8 cellular contexts compared by ENCODE assay signal in the genomic region with DNA sequence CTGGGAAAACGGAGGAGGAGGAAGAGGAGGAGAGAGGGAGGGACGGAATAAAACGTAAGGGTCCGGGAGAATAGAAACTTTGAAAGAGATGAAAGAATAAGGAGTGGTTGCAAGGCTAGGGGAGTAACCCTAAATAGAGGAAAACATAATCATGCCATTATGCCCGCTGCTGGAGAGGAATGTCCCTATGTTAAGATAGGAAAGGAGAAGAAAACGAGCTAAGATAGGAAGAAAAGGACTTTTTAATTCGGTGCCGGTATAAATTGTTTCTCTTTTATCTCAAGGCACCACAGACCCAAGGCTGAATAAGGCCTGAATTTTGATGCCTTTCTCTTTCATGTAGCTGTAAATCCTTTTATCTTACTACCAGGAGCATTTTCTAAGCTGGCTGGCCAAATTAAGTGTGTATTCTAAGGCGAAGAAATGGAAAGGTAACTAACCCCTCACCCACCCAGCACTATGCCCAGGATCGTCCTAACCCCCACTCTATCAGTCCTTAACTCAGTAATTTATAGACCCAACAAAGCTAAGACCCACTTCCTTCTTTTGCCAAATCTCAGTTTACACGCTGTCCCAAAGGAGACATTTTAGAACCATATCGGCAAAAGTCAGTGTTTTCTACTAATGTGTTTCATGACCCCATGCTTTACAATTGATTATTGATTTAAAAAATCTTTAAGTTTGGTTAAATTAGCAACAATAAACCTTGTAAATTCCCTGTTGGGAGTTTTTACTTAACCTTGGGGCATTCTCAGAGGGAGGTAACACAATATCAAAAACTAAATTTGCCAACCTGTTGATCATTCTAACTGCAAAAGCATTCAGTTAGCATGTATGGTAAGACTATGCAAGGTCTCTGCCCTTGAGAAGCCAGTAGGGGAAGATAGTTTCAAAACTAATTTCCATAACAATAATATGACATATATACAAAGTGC. TPM values are rescaled to one million over a fixed set of nuclear protein-coding genes. Genes with fewer than 3 reads are reported as not detected.
DNase-seq lines count a peak whose midpoint lies in the region; ATAC-seq, FAIRE-seq and TF ChIP-seq lines count a peak whose summit lies in the region.

No MANE protein-coding gene starts in this region.

- peak overlapping the region; percentile 71 for H3K4me2 ChIP-seq in SU-DHL-6 (ENCODE audit: low read depth, low read length, poor library complexity, severe bottlenecking)

- peak overlapping the region; percentile 76 for H2AFZ ChIP-seq in SU-DHL-6 (ENCODE audit: low read depth, low read length, severe bottlenecking)

- TF ChIP-seq POLR2A in H54 (IDR thresholded peaks at IDR 0.05; ENCODE audit: low read depth, low read length), result peak; percentile 9; the same call in 1 of the 2 replicates
- no peak for TF ChIP-seq POLR2A in gastroesophageal sphincter (IDR thresholded peaks at IDR 0.05)

- 1 to 47% methylated on average over 10 to 12 of the region's 12 CpGs for WGBS in gastroesophageal sphincter (ENCODE audit: low coverage in 1 of 2), 2 donors

- no peak for ATAC-seq in gastroesophageal sphincter
- ATAC-seq in HG03108 (IDR thresholded peaks at IDR 0.05; ENCODE audit: unreplicated experiment), result no peak

- H3F3A ChIP-seq in SU-DHL-6 (ENCODE audit: insufficient read depth), result peaks cover 11% of the 10 kb centered on the region

- H3K9ac ChIP-seq in SU-DHL-6 (ENCODE audit: low read length) (peak overlapping the region; percentile 89), skeletal muscle tissue (ENCODE audit: low read depth in 1 of 3, low read length in 3 of 3) (peak overlapping the region; percentile 74 to 83 (median 78))

- H3K4me1 ChIP-seq in gastroesophageal sphincter (peaks cover 0 to 34% (median 0%) of the 10 kb centered on the region in 3 donors), skeletal muscle tissue (ENCODE audit: control insufficient read depth in 3 of 3, insufficient read depth in 3 of 3, low read length in 3 of 3) (peaks cover 6 to 17% (median 9%) of the 10 kb centered on the region in 3 donors)

- TF ChIP-seq EP300 in gastroesophageal sphincter (IDR thresholded peaks at IDR 0.05), result no peak

- H3K27me3 ChIP-seq in SU-DHL-6 (ENCODE audit: low read length) (no peaks in the 10 kb centered on the region), gastroesophageal sphincter (no peaks in the 10 kb centered on the region), skeletal muscle tissue (ENCODE audit: control insufficient read depth in 3 of 3, insufficient read depth in 3 of 3, low read length in 3 of 3) (no peaks in the 10 kb centered on the region)

- DNase-seq in H54 (ENCODE audit: insufficient read length, low spot score), result no peak
- DNase-seq in NCI-H2196 treated with DMSO at 0.1 percent for 48 hours (lab: John Stamatoyannopoulos, UW; ENCODE audit: unreplicated experiment), result no peak
- DNase-seq in DMS 273 treated with DMSO at 0.1 percent for 48 hours (lab: John Stamatoyannopoulos, UW), result no peak
- no peak for DNase-seq in kidney tubule cell (ENCODE audit: low spot score)

- H4K20me1 ChIP-seq in SU-DHL-6 (ENCODE audit: low read depth, low read length), result no peaks in the 10 kb centered on the region

- TF ChIP-seq CTCF in SU-DHL-6 (IDR thresholded peaks at IDR 0.05; ENCODE audit: insufficient read depth, low read length, poor library complexity, severe bottlenecking) (no peak), gastroesophageal sphincter (IDR thresholded peaks at IDR 0.05) (no peak)

- H3K27ac ChIP-seq in SU-DHL-6 (ENCODE audit: low read depth, low read length), result peak overlapping the region; percentile 63
- peak overlapping the region; percentile 90 to 97 (median 96) for H3K27ac ChIP-seq in gastroesophageal sphincter
- peak overlapping the region; percentile 97 for H3K27ac ChIP-seq in skeletal muscle tissue (ENCODE audit: low read depth, low read length)

- no peaks in the 10 kb centered on the region for H3K9me3 ChIP-seq in SU-DHL-6 (ENCODE audit: insufficient read depth, low read length)
- H3K9me3 ChIP-seq in gastroesophageal sphincter, result no peaks in the 10 kb centered on the region
- H3K9me3 ChIP-seq in skeletal muscle tissue (ENCODE audit: control insufficient read depth in 3 of 3, low read length in 3 of 3), result no peaks in the 10 kb centered on the region

- H3K36me3 ChIP-seq in SU-DHL-6 (ENCODE audit: low read length), result no peaks in the 10 kb centered on the region
- no peaks in the 10 kb centered on the region for H3K36me3 ChIP-seq in gastroesophageal sphincter
- no peaks in the 10 kb centered on the region for H3K36me3 ChIP-seq in skeletal muscle tissue (ENCODE audit: control insufficient read depth in 3 of 3, insufficient read depth in 3 of 3, low read length in 3 of 3)

- peak; percentile 69 for FAIRE-seq in H54 (lab: Jason Lieb, UNC)

- no peaks in the 10 kb centered on the region for H3K9me2 ChIP-seq in SU-DHL-6 (replicated peaks; ENCODE audit: insufficient read depth, low read length)

- peak overlapping the region; percentile 86 for H3K4me3 ChIP-seq in SU-DHL-6 (ENCODE audit: insufficient read depth, low read length, poor library complexity, severe bottlenecking)
- H3K4me3 ChIP-seq in gastroesophageal sphincter, result peak overlapping the region; percentile 51 to 68
- H3K4me3 ChIP-seq in skeletal muscle tissue (ENCODE audit: low read length in 3 of 3), result peak overlapping the region; percentile 63 to 86 (median 81)

- H3K79me2 ChIP-seq in SU-DHL-6 (ENCODE audit: insufficient read depth, low read length), result peaks cover 26% of the 10 kb centered on the region

RNA-seq across cellular contexts. Expression of gene CUL4B, which starts 1.1 kb away (rescaled TPM):
- 10 to 100 TPM; 42.2 to 60.2 (median 52.3) TPM for total RNA-seq in gastroesophageal sphincter
- 17.7 TPM for total RNA-seq in skeletal muscle tissue

RNA-seq across cellular contexts. Expression of gene MCTS1, which starts 42.0 kb away (rescaled TPM):
- total RNA-seq in gastroesophageal sphincter, result 10 to 100 TPM; 15.2 to 20.6 (median 17.7) TPM
- 25.1 TPM for total RNA-seq in skeletal muscle tissue
